28 cellular contexts compared by ENCODE assay signal in genomic region chr3:177514341-177515193, GRCh38.
DNase-seq lines count a peak whose midpoint lies in the region; ATAC-seq and TF ChIP-seq lines count a peak whose summit lies in the region.
"Had no signal": no experiment of that assay in that cellular context is flagged by ENCODE, and none has a peak within 500 bp of the region (broad histone marks: within the 10 kb centered on the region; RNA-seq: fewer than 3 reads in every experiment).

No MANE protein-coding gene starts in this region.

- DNase-seq in heart right ventricle (no peak), Right ventricle myocardium superior (no peak), left colon (no peak), neuronal stem cell (ENCODE audit: low spot score) (no peak), mesendoderm (no peak), natural killer cell (no peak)
- DNase-seq in activated T-cell treated with anti-CD3 and anti-CD28 coated beads, Interleukin-2, amount 50 U/mL, for 1 hour: no peak
- DNase-seq: activated CD4-positive, alpha-beta T cell treated with anti-CD3 and anti-CD28 coated beads for 4 hours; activated naive CD4-positive, alpha-beta T cell; activated T-cell treated with anti-CD3 and anti-CD28 coated beads, Interleukin-2, amount 50 U/mL, for 72 hours; AML-193; brain microvascular endothelial cell; CD4-positive, alpha-beta memory T cell; effector CD8-positive, alpha-beta T cell; NCI-H1092; NCI-H1930; NCI-H526; NK-92 treated with Interleukin-12 subunit alpha and Interleukin-12 subunit beta, amount 100 ng/mL, for 24 hours; PC-3; stimulated activated CD4-positive, alpha-beta T cell treated with anti-CD3 and anti-CD28 coated beads, Interleukin-15, amount 100 ng/mL, for 24 hours; stimulated activated naive B cell treated with anti-CD40 and anti-IgM and Interleukin-4, amounts not matched to agents 10 μg/mL and 1 μg/mL and 100 μg/mL, for 72 hours; T-helper 2 cell had no signal

- no peak for ATAC-seq in heart right ventricle
- no peak for ATAC-seq in Right ventricle myocardium superior (ENCODE audit: poor library complexity)
- ATAC-seq in left colon: peak; percentile 77
- no peak for ATAC-seq in HG02884 (IDR thresholded peaks at IDR 0.05; ENCODE audit: unreplicated experiment)
- ATAC-seq in natural killer cell: no peak
- ATAC-seq: activated T-cell treated with anti-CD3 and anti-CD28 coated beads, Interleukin-2, amount 50 U/mL, for 72 hours; PC-3; Right ventricle myocardium inferior; stimulated activated naive B cell treated with anti-CD40 and anti-IgM and Interleukin-4, amounts not matched to agents 10 μg/mL and 1 μg/mL and 100 μg/mL, for 72 hours had no signal

- H3K4me3 ChIP-seq in heart right ventricle: no peak overlapping the region
- H3K4me3 ChIP-seq in neuronal stem cell (ENCODE audit: low read length in 2 of 2): no peak overlapping the region
- no peak overlapping the region for H3K4me3 ChIP-seq in mesendoderm (ENCODE audit: low read length)
- H3K4me3 ChIP-seq: neural progenitor cell, thoracic aorta, vagina had no signal

- H3K36me3 Mint-ChIP-seq in natural killer cell: no peaks in the 10 kb centered on the region
- H3K36me3 Mint-ChIP-seq: CD4-positive, alpha-beta memory T cell; stimulated activated naive B cell treated with anti-CD40 and anti-IgM and Interleukin-4, amounts not matched to agents 10 μg/mL and 1 μg/mL and 100 μg/mL, for 72 hours had no signal

- H3K9me3 Mint-ChIP-seq in natural killer cell: no peaks in the 10 kb centered on the region
- H3K9me3 Mint-ChIP-seq: CD4-positive, alpha-beta memory T cell; stimulated activated naive B cell treated with anti-CD40 and anti-IgM and Interleukin-4, amounts not matched to agents 10 μg/mL and 1 μg/mL and 100 μg/mL, for 72 hours had no signal

- H2BK120ac ChIP-seq in neuronal stem cell (ENCODE audit: low read depth, low read length): no peak overlapping the region
- no peak overlapping the region for H2BK120ac ChIP-seq in mesendoderm (ENCODE audit: low read depth, low read length)

- H2AK5ac ChIP-seq in neuronal stem cell (ENCODE audit: low read depth, low read length) (no peak overlapping the region), mesendoderm (ENCODE audit: low read length) (no peak overlapping the region)

- H2BK5ac ChIP-seq in neuronal stem cell (ENCODE audit: low read length) (no peak overlapping the region), mesendoderm (ENCODE audit: low read length) (no peak overlapping the region)

- H4K91ac ChIP-seq in neuronal stem cell (ENCODE audit: low read depth, low read length, poor library complexity): no peak overlapping the region

- no peak overlapping the region for H3K18ac ChIP-seq in neuronal stem cell (ENCODE audit: low read length)
- no peak overlapping the region for H3K18ac ChIP-seq in mesendoderm (ENCODE audit: low read length)

- TF ChIP-seq CTCF in heart right ventricle (IDR thresholded peaks at IDR 0.05) (no peak), natural killer cell (IDR thresholded peaks at IDR 0.05) (no peak)

- H3K4me3 Mint-ChIP-seq in natural killer cell: no peak overlapping the region
- H3K4me3 Mint-ChIP-seq: activated T-cell treated with anti-CD3 and anti-CD28 coated beads, Interleukin-2, amount 50 U/mL, for 72 hours; CD4-positive, alpha-beta memory T cell; neural progenitor cell; stimulated activated naive B cell treated with anti-CD40 and anti-IgM and Interleukin-4, amounts not matched to agents 10 μg/mL and 1 μg/mL and 100 μg/mL, for 72 hours had no signal

- H3K4me1 Mint-ChIP-seq in natural killer cell: peaks cover 0 to 11% of the 10 kb centered on the region in 2 donors

- WGBS in heart right ventricle, 2 donors: 78 to 79% methylated on average over 10 of the region's 10 CpGs
- WGBS in neuronal stem cell (ENCODE audit: extremely low coverage in 2 of 2, insufficient read length in 2 of 2, insufficient replicate concordance in 1 of 2), 2 donors: no CpG with 5 or more reads among the region's 10 CpGs
- no CpG with 5 or more reads among the region's 10 CpGs for WGBS in mesendoderm (ENCODE audit: extremely low coverage, insufficient coverage, low lambda C conversion rate)

- H3K79me1 ChIP-seq in neuronal stem cell (ENCODE audit: low read depth, low read length): no peaks in the 10 kb centered on the region
- no peaks in the 10 kb centered on the region for H3K79me1 ChIP-seq in mesendoderm (ENCODE audit: low read length)

- H3K36me3 ChIP-seq in heart right ventricle (no peaks in the 10 kb centered on the region), neuronal stem cell (replicated peaks in 1 of 2; ENCODE audit: control insufficient read depth in 2 of 2, insufficient read depth in 2 of 2, low read length in 2 of 2) (no peaks in the 10 kb centered on the region), mesendoderm (ENCODE audit: control insufficient read depth, insufficient read depth, low read length) (no peaks in the 10 kb centered on the region)
- H3K36me3 ChIP-seq: brain microvascular endothelial cell, neural progenitor cell, thoracic aorta, vagina had no signal

- H3K27ac Mint-ChIP-seq in natural killer cell: no peak overlapping the region
- H3K27ac Mint-ChIP-seq: activated T-cell treated with anti-CD3 and anti-CD28 coated beads, Interleukin-2, amount 50 U/mL, for 72 hours; CD4-positive, alpha-beta memory T cell; progenitor cell of endocrine pancreas; stimulated activated naive B cell treated with anti-CD40 and anti-IgM and Interleukin-4, amounts not matched to agents 10 μg/mL and 1 μg/mL and 100 μg/mL, for 72 hours had no signal

- peaks cover 6 to 75% (median 35%) of the 10 kb centered on the region in 9 donors for H3K4me1 ChIP-seq in heart right ventricle
- peaks cover 16 to 54% of the 10 kb centered on the region in 2 donors for H3K4me1 ChIP-seq in neuronal stem cell (ENCODE audit: control insufficient read depth in 2 of 2, insufficient read depth in 1 of 2, low read depth in 1 of 2, low read length in 2 of 2)
- peaks cover 8% of the 10 kb centered on the region for H3K4me1 ChIP-seq in mesendoderm (ENCODE audit: control insufficient read depth, low read depth, low read length)

- no peak overlapping the region for H4K5ac ChIP-seq in mesendoderm (ENCODE audit: low read length)

- no peaks in the 10 kb centered on the region for H3K27me3 Mint-ChIP-seq in natural killer cell (ENCODE audit: low read depth in 2 of 2)
- H3K27me3 Mint-ChIP-seq: CD4-positive, alpha-beta memory T cell; progenitor cell of endocrine pancreas had no signal

- no peak overlapping the region for H3K4me2 ChIP-seq in neuronal stem cell (ENCODE audit: insufficient read depth, low read length, poor library complexity, severe bottlenecking)
- H3K4me2 ChIP-seq in mesendoderm (ENCODE audit: low read length): no peak overlapping the region
- H3K4me2 ChIP-seq: neural progenitor cell had no signal

- H3K9ac ChIP-seq in neuronal stem cell (ENCODE audit: low read depth, low read length, poor library complexity): no peak overlapping the region
- H3K9ac ChIP-seq in mesendoderm (ENCODE audit: low read length): no peak overlapping the region
- H3K9ac ChIP-seq: neural progenitor cell had no signal

- H3K27me3 ChIP-seq in heart right ventricle (no peaks in the 10 kb centered on the region), neuronal stem cell (ENCODE audit: control insufficient read depth in 3 of 3, insufficient read depth in 3 of 3, low read depth in 1 of 3, low read length in 3 of 3) (no peaks in the 10 kb centered on the region), mesendoderm (ENCODE audit: insufficient read depth, low read length, poor library complexity) (no peaks in the 10 kb centered on the region)
- H3K27me3 ChIP-seq: brain microvascular endothelial cell, neural progenitor cell, vagina had no signal

- H3K23ac ChIP-seq in neuronal stem cell (ENCODE audit: low read depth, low read length, poor library complexity) (no peak overlapping the region), mesendoderm (ENCODE audit: low read length) (no peak overlapping the region)

- peak overlapping the region; percentile 51 for H2AFZ ChIP-seq in neuronal stem cell (ENCODE audit: low read length)
- H2AFZ ChIP-seq: neural progenitor cell had no signal

- H2BK15ac ChIP-seq in neuronal stem cell (ENCODE audit: low read length): no peak overlapping the region
- H2BK15ac ChIP-seq in mesendoderm (replicated peaks; ENCODE audit: low read depth): no peak overlapping the region

- H4K8ac ChIP-seq in neuronal stem cell (ENCODE audit: low read depth, low read length): no peak overlapping the region
- no peak overlapping the region for H4K8ac ChIP-seq in mesendoderm (ENCODE audit: low read depth, low read length)

- no peak overlapping the region for H3K56ac ChIP-seq in mesendoderm (ENCODE audit: low read length)

- H3K14ac ChIP-seq in neuronal stem cell (ENCODE audit: low read length): no peak overlapping the region

- no peaks in the 10 kb centered on the region for H3K79me2 ChIP-seq in mesendoderm (ENCODE audit: control insufficient read depth, insufficient read depth, low read length)

- H2BK12ac ChIP-seq in neuronal stem cell (ENCODE audit: low read length): no peak overlapping the region

- H3K9me3 ChIP-seq in heart right ventricle: no peaks in the 10 kb centered on the region
- peaks cover 0 to 3% of the 10 kb centered on the region in 2 donors for H3K9me3 ChIP-seq in neuronal stem cell (replicated peaks in 1 of 2; ENCODE audit: control insufficient read depth in 2 of 2, insufficient read depth in 1 of 2, low read depth in 1 of 2, low read length in 2 of 2)
- H3K9me3 ChIP-seq: thoracic aorta, vagina had no signal

- H3K27ac ChIP-seq in heart right ventricle (peak overlapping the region in 6 of 10 donors; percentile 29 to 83 (median 62)), neuronal stem cell (replicated peaks; ENCODE audit: low read length) (no peak overlapping the region), mesendoderm (ENCODE audit: low read depth, low read length) (no peak overlapping the region)
- H3K27ac ChIP-seq: brain microvascular endothelial cell, neural progenitor cell, thoracic aorta, vagina had no signal

- no peak overlapping the region for H3K4ac ChIP-seq in neuronal stem cell (ENCODE audit: low read length)
- no peak overlapping the region for H3K4ac ChIP-seq in mesendoderm (ENCODE audit: low read depth, low read length)

- intact Hi-C loops in heart right ventricle (cut with DNase I): loop anchor here in 2 of 10 donors (10.0 kb wide), 2 partner anchors 240 to 270 kb away; no protein-coding TSS in a partner anchor
- intact Hi-C loops in Right ventricle myocardium superior (cut with DNase I): no loop called here
- intact Hi-C loops in left colon (cut with DNase I, micrococcal nuclease): no loop called here
- intact Hi-C loops in natural killer cell (cut with micrococcal nuclease): no loop called here

Comparison
In these comparisons a context has a peak if more than half of its experiments do, and no peak if none do; other contexts are left out.
1. H3K27ac ChIP-seq: peak in heart right ventricle (6 of 10); none in neuronal stem cell (single experiment) and mesendoderm (single experiment).